In the genomic region with DNA sequence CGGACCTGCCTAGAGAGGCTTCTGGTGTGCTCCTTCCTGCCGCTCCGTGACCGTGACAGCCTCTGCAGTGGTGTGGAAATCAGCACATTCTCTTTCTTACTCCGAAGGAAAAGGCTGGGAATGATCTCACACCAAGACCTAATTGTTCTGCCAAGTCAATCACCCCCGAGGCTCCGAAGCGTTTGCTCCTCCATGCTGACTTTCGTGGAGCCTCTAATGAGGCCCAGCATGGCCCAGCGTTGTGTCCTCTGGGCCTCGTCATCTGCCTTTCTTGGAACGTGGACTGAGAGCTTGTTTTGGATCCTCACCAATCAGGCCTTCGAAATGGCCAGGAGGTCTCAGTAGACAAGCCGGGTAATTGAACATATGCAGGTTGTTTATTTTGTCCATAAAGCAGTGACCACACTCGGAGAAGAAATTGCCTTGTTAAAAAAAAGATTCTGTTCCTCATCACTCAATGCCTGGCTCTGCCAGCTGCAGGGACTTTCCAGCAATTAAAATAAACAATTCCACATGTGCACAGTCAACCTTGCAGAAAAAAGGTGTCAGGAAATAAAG, we compare ENCODE assay signal across 1 cellular context.
TF ChIP-seq lines count a peak whose summit lies in the region.

No MANE protein-coding gene starts in this region.

TF ChIP-seq in IMR-90, 13 proteins besides CTCF, POLR2A, EP300 and RAD21:
- TF ChIP-seq MAZ (IDR thresholded peaks at IDR 0.05; ENCODE audit: borderline replicate concordance, low read depth, low read length), result no peak
- TF ChIP-seq BHLHE40 (IDR thresholded peaks at IDR 0.05; ENCODE audit: low read depth, low read length), result 0 out of 2 replicates have a peak, but pooled peaks have one; percentile 22
- no peak for TF ChIP-seq FOS (IDR thresholded peaks at IDR 0.05; ENCODE audit: low read depth, low read length)
- no peak for TF ChIP-seq MXI1 (IDR thresholded peaks at IDR 0.05; ENCODE audit: borderline replicate concordance, low read depth, low read length)
- no peak for TF ChIP-seq CEBPB (IDR thresholded peaks at IDR 0.05; ENCODE audit: low read depth, low read length)
- TF ChIP-seq SMC3 (IDR thresholded peaks at IDR 0.05; ENCODE audit: low read depth, low read length), result no peak
- TF ChIP-seq RCOR1 (IDR thresholded peaks at IDR 0.05; ENCODE audit: insufficient replicate concordance, low read length), result no peak
- TF ChIP-seq ELK1 (IDR thresholded peaks at IDR 0.05; ENCODE audit: borderline replicate concordance, low read depth, low read length), result no peak
TF ChIP-seq in IMR-90: peak in this region for 1.
